21 cellular contexts compared by ENCODE assay signal in genomic region chr12:68106660-68107059, GRCh38. TPM values are rescaled to one million over a fixed set of nuclear protein-coding genes. Genes with fewer than 3 reads are reported as not detected.
A peak's percentile ranks its signal among the peaks of the same experiment; 100 is the strongest.
DNase-seq lines count a peak whose midpoint lies in the region; ATAC-seq, FAIRE-seq and TF ChIP-seq lines count a peak whose summit lies in the region.
"Had no signal": no experiment of that assay in that cellular context is flagged by ENCODE, and none has a peak within 500 bp of the region (broad histone marks: within the 10 kb centered on the region; RNA-seq: fewer than 3 reads in every experiment).

No MANE protein-coding gene starts in this region.

- no peak for DNase-seq in stimulated activated naive CD8-positive, alpha-beta T cell treated with anti-CD3 and anti-CD28 coated beads, Interleukin-15, Interleukin-2, amounts not matched to agents 100 U/mL and 50 U/mL, for 24 hours
- no peak for DNase-seq in stimulated activated naive CD8-positive, alpha-beta T cell treated with anti-CD3 and anti-CD28 coated beads, Interleukin-15, amount 100 ng/mL, for 72 hours
- no peak for DNase-seq in H1 (ENCODE audit: low read depth in 1 of 2, low spot score in 2 of 2)
- DNase-seq in psoas muscle = no peak
- no peak for DNase-seq in stimulated activated effector memory CD8-positive, alpha-beta T cell treated with anti-CD3 and anti-CD28 coated beads, Interleukin-12 subunit alpha, Interleukin-12 subunit beta, amount 100 ng/mL, for 72 hours (ENCODE audit: low spot score in 2 of 2)
- no peak for DNase-seq in EL
- DNase-seq in SW 1271 (lab: John Stamatoyannopoulos, UW) = no peak
- DNase-seq in trophoblast cell = no peak
- DNase-seq: C1 segment of cervical spinal cord; Calu3; CD4-positive, alpha-beta memory T cell; COR-L47; H9 had no signal

- no peak overlapping the region for H2BK120ac ChIP-seq in H1 (replicated peaks; ENCODE audit: low read depth, low read length)
- no peak overlapping the region for H2BK120ac ChIP-seq in trophoblast cell (ENCODE audit: insufficient read depth, low read length, poor library complexity)

- H2BK12ac ChIP-seq in H1 (ENCODE audit: low read depth, low read length) = no peak overlapping the region
- H2BK12ac ChIP-seq in trophoblast cell (ENCODE audit: low read length) = no peak overlapping the region

- H3K27ac ChIP-seq in H1 (ENCODE audit: low read depth, low read length) = no peak overlapping the region
- peak overlapping the region; percentile 46 for H3K27ac ChIP-seq in psoas muscle
- no peak overlapping the region for H3K27ac ChIP-seq in trophoblast cell (ENCODE audit: low read depth, low read length)
- H3K27ac ChIP-seq: GM23248 had no signal

- TF ChIP-seq POLR2A in H1 (IDR thresholded peaks at IDR 0.05; ENCODE audit: control extremely low read depth in 1 of 2, low read depth in 2 of 2, low read length in 2 of 2) = no peak

- H4K12ac ChIP-seq in trophoblast cell (ENCODE audit: low read depth, low read length) = no peak overlapping the region

- no peak overlapping the region for H3K18ac ChIP-seq in H1 (ENCODE audit: extremely low read depth, low read length)
- H3K18ac ChIP-seq in trophoblast cell (ENCODE audit: low read length) = no peak overlapping the region

- H3K4me2 ChIP-seq in H1 (ENCODE audit: insufficient read depth in 1 of 2, low read depth in 2 of 2, low read length in 2 of 2) (no peak overlapping the region), trophoblast cell (ENCODE audit: low read length) (no peak overlapping the region)

- H2AK5ac ChIP-seq in H1 (ENCODE audit: low read depth, low read length) = no peak overlapping the region
- no peak overlapping the region for H2AK5ac ChIP-seq in trophoblast cell (ENCODE audit: low read length)

- no peaks in the 10 kb centered on the region for H4K20me1 ChIP-seq in H1 (replicated peaks in 1 of 2; ENCODE audit: control insufficient read depth in 1 of 2, insufficient read depth in 2 of 2, low read length in 2 of 2)

- H3K9me3 ChIP-seq in H1 (ENCODE audit: insufficient read depth in 2 of 2, low read depth in 1 of 2, low read length in 1 of 2) (no peaks in the 10 kb centered on the region), psoas muscle (no peaks in the 10 kb centered on the region), trophoblast cell (ENCODE audit: insufficient read depth, low read depth, low read length) (no peaks in the 10 kb centered on the region)

- intact Hi-C loops in psoas muscle (cut with DNase I) = no loop called here

- no peak overlapping the region for H4K91ac ChIP-seq in H1 (replicated peaks; ENCODE audit: insufficient read length, low read length)
- no peak overlapping the region for H4K91ac ChIP-seq in trophoblast cell (ENCODE audit: low read depth, low read length)

- H2AFZ ChIP-seq in H1 (ENCODE audit: low read length) (peak overlapping the region; percentile 60; the same call in 1 of the 2 replicates), trophoblast cell (ENCODE audit: insufficient read depth, low read length, poor library complexity) (no peak overlapping the region)
- H2AFZ ChIP-seq: GM23248 had no signal

- no peaks in the 10 kb centered on the region for H3K79me2 ChIP-seq in H1 (ENCODE audit: control insufficient read depth in 1 of 2, insufficient read depth in 2 of 2, low read length in 2 of 2)
- no peaks in the 10 kb centered on the region for H3K79me2 ChIP-seq in trophoblast cell (ENCODE audit: control insufficient read depth, insufficient read depth, low read length, poor library complexity)

- no peaks in the 10 kb centered on the region for H3K9me3 Mint-ChIP-seq in stimulated activated naive CD8-positive, alpha-beta T cell treated with anti-CD3 and anti-CD28 coated beads, Interleukin-15, amount 100 ng/mL, for 72 hours
- H3K9me3 Mint-ChIP-seq in stimulated activated effector memory CD8-positive, alpha-beta T cell treated with anti-CD3 and anti-CD28 coated beads, Interleukin-12 subunit alpha, Interleukin-12 subunit beta, amount 100 ng/mL, for 72 hours = no peaks in the 10 kb centered on the region
- H3K9me3 Mint-ChIP-seq: CD4-positive, alpha-beta memory T cell; H9 had no signal

- no peaks in the 10 kb centered on the region for H3K27me3 Mint-ChIP-seq in stimulated activated naive CD8-positive, alpha-beta T cell treated with anti-CD3 and anti-CD28 coated beads, Interleukin-15, amount 100 ng/mL, for 72 hours
- H3K27me3 Mint-ChIP-seq: CD4-positive, alpha-beta memory T cell had no signal

- H3K36me3 Mint-ChIP-seq in stimulated activated effector memory CD8-positive, alpha-beta T cell treated with anti-CD3 and anti-CD28 coated beads, Interleukin-12 subunit alpha, Interleukin-12 subunit beta, amount 100 ng/mL, for 72 hours = no peaks in the 10 kb centered on the region
- H3K36me3 Mint-ChIP-seq: CD4-positive, alpha-beta memory T cell had no signal

- no peak overlapping the region for H2BK5ac ChIP-seq in H1 (ENCODE audit: low read depth, low read length)
- no peak overlapping the region for H2BK5ac ChIP-seq in trophoblast cell (ENCODE audit: low read depth, low read length, poor library complexity)

- no peaks in the 10 kb centered on the region for H3K4me1 Mint-ChIP-seq in stimulated activated naive CD8-positive, alpha-beta T cell treated with anti-CD3 and anti-CD28 coated beads, Interleukin-15, amount 100 ng/mL, for 72 hours
- no peaks in the 10 kb centered on the region for H3K4me1 Mint-ChIP-seq in stimulated activated effector memory CD8-positive, alpha-beta T cell treated with anti-CD3 and anti-CD28 coated beads, Interleukin-12 subunit alpha, Interleukin-12 subunit beta, amount 100 ng/mL, for 72 hours
- H3K4me1 Mint-ChIP-seq: CD4-positive, alpha-beta memory T cell; H9 had no signal

- H2BK20ac ChIP-seq in H1 (ENCODE audit: low read length) = no peak overlapping the region

- WGBS in H1 (ENCODE audit: extremely low coverage in 1 of 2, insufficient coverage in 1 of 2, insufficient read length in 1 of 2, insufficient replicate concordance in 2 of 2, low coverage in 1 of 2, low lambda C conversion rate in 2 of 2, missing lambda C conversion rate in 1 of 2), 2 experiments = 87% methylated on average over 1 of the region's 1 CpG; no CpG with 5 or more reads in 1 of the 2 experiments
- WGBS in psoas muscle, 3 donors = 89 to 94% (median 90%) methylated on average over 1 of the region's 1 CpG
- WGBS in trophoblast cell (ENCODE audit: extremely low coverage, insufficient coverage, insufficient read length) = no CpG with 5 or more reads among the region's 1 CpG

- peak; percentile 28 for ATAC-seq in stimulated activated naive CD8-positive, alpha-beta T cell treated with anti-CD3 and anti-CD28 coated beads, Interleukin-15, Interleukin-2, amounts not matched to agents 100 U/mL and 50 U/mL, for 24 hours
- no peak for ATAC-seq in stimulated activated naive CD8-positive, alpha-beta T cell treated with anti-CD3 and anti-CD28 coated beads, Interleukin-15, amount 100 ng/mL, for 72 hours
- no peak for ATAC-seq in psoas muscle
- peak; percentile 65 for ATAC-seq in stimulated activated effector memory CD8-positive, alpha-beta T cell treated with anti-CD3 and anti-CD28 coated beads, Interleukin-12 subunit alpha, Interleukin-12 subunit beta, amount 100 ng/mL, for 72 hours

- no peak overlapping the region for H3K4me3 ChIP-seq in H1 (ENCODE audit: extremely low read depth in 1 of 4, insufficient read depth in 2 of 4, low read depth in 3 of 4, low read length in 4 of 4)
- no peak overlapping the region for H3K4me3 ChIP-seq in psoas muscle
- H3K4me3 ChIP-seq in trophoblast cell (ENCODE audit: low read depth, low read length) = no peak overlapping the region
- H3K4me3 ChIP-seq: GM23248 had no signal

- CTCF ChIA-PET in H1 (lab: Charles Lee; ENCODE audit: partially characterized antibody) = interaction anchor here (0.8 to 1.2 kb wide), 4 partner anchors 11 to 52 kb away, joined by 3 to 5 read pairs (median 3); no protein-coding TSS in a partner anchor

- no peak overlapping the region for H4K5ac ChIP-seq in H1 (ENCODE audit: insufficient read length, low read depth, low read length)

- H3K14ac ChIP-seq in H1 (ENCODE audit: insufficient read length) (no peak overlapping the region), trophoblast cell (ENCODE audit: low read length) (no peak overlapping the region)

- peaks cover 0 to 1% (median 0%) of the 10 kb centered on the region in 4 experiments; a peak in 1 of 7 replicates for H3K27me3 ChIP-seq in H1 (replicated peaks in 1 of 4; ENCODE audit: control insufficient read depth in 3 of 4, extremely low read depth in 1 of 4, insufficient read depth in 3 of 4, low read length in 3 of 4)
- no peaks in the 10 kb centered on the region for H3K27me3 ChIP-seq in psoas muscle (ENCODE audit: insufficient read depth in 3 of 3, low read length in 2 of 3)
- no peaks in the 10 kb centered on the region for H3K27me3 ChIP-seq in trophoblast cell (ENCODE audit: insufficient read depth, low read length)

- H3K23ac ChIP-seq in H1 (ENCODE audit: insufficient read length) (no peak overlapping the region), trophoblast cell (ENCODE audit: low read length) (no peak overlapping the region)

- no peak overlapping the region for H3K4me3 Mint-ChIP-seq in stimulated activated naive CD8-positive, alpha-beta T cell treated with anti-CD3 and anti-CD28 coated beads, Interleukin-15, amount 100 ng/mL, for 72 hours
- no peak overlapping the region for H3K4me3 Mint-ChIP-seq in stimulated activated effector memory CD8-positive, alpha-beta T cell treated with anti-CD3 and anti-CD28 coated beads, Interleukin-12 subunit alpha, Interleukin-12 subunit beta, amount 100 ng/mL, for 72 hours
- H3K4me3 Mint-ChIP-seq: CD4-positive, alpha-beta memory T cell; H9 had no signal

- no peak overlapping the region for H3K9ac ChIP-seq in H1 (replicated peaks in 1 of 4; ENCODE audit: extremely low read depth in 1 of 4, low read depth in 3 of 4, low read length in 3 of 4)
- no peak overlapping the region for H3K9ac ChIP-seq in trophoblast cell (ENCODE audit: low read length)
- H3K9ac ChIP-seq: GM23248 had no signal

- no peak for TF ChIP-seq CTCF in H1 (IDR thresholded peaks at IDR 0.05; ENCODE audit: control extremely low read depth in 1 of 3, insufficient read depth in 1 of 3, low read depth in 1 of 3, low read length in 3 of 3)
- TF ChIP-seq CTCF in psoas muscle (IDR thresholded peaks at IDR 0.05) = no peak

- H3K4ac ChIP-seq in H1 (replicated peaks; ENCODE audit: insufficient read length, low read depth, low read length) = peak overlapping the region; percentile 69
- H3K4ac ChIP-seq in trophoblast cell (ENCODE audit: low read depth, low read length) = no peak overlapping the region

- H3K56ac ChIP-seq in H1 (replicated peaks; ENCODE audit: insufficient read length, low read depth, low read length) = no peak overlapping the region

- H3K79me1 ChIP-seq in H1 (ENCODE audit: low read depth, low read length) = no peaks in the 10 kb centered on the region
- no peaks in the 10 kb centered on the region for H3K79me1 ChIP-seq in trophoblast cell (ENCODE audit: low read length)

- H3K27ac Mint-ChIP-seq in stimulated activated naive CD8-positive, alpha-beta T cell treated with anti-CD3 and anti-CD28 coated beads, Interleukin-15, amount 100 ng/mL, for 72 hours = no peak overlapping the region
- no peak overlapping the region for H3K27ac Mint-ChIP-seq in stimulated activated effector memory CD8-positive, alpha-beta T cell treated with anti-CD3 and anti-CD28 coated beads, Interleukin-12 subunit alpha, Interleukin-12 subunit beta, amount 100 ng/mL, for 72 hours
- H3K27ac Mint-ChIP-seq: CD4-positive, alpha-beta memory T cell; H9 had no signal

- no peaks in the 10 kb centered on the region for H3K4me1 ChIP-seq in H1 (replicated peaks in 1 of 4; ENCODE audit: control insufficient read depth in 3 of 4, insufficient read depth in 4 of 4, low read length in 3 of 4)
- no peaks in the 10 kb centered on the region for H3K4me1 ChIP-seq in psoas muscle
- no peaks in the 10 kb centered on the region for H3K4me1 ChIP-seq in trophoblast cell (ENCODE audit: control insufficient read depth in 1 of 2, insufficient read depth in 2 of 2, low read length in 2 of 2)

- no peak for FAIRE-seq in H1 (lab: Jason Lieb, UNC)
- FAIRE-seq: G401.6, GM12892 had no signal

- POLR2A ChIA-PET in H1 (lab: Charles Lee; ENCODE audit: partially characterized antibody) = no interaction called here

- H3K23me2 ChIP-seq in H1 (ENCODE audit: low read depth, low read length) = no peaks in the 10 kb centered on the region; the same call in 1 of the 2 replicates

- no peak overlapping the region for H2BK15ac ChIP-seq in H1 (ENCODE audit: low read length)

- H3K36me3 ChIP-seq in H1 (ENCODE audit: control insufficient read depth in 2 of 4, insufficient read depth in 4 of 4, low read length in 3 of 4) = no peaks in the 10 kb centered on the region
- no peaks in the 10 kb centered on the region for H3K36me3 ChIP-seq in psoas muscle (ENCODE audit: insufficient read depth in 1 of 2, low read depth in 1 of 2)
- H3K36me3 ChIP-seq in trophoblast cell (ENCODE audit: control insufficient read depth in 1 of 2, insufficient read depth in 2 of 2, low read length in 2 of 2) = no peaks in the 10 kb centered on the region

- H4K8ac ChIP-seq in H1 (ENCODE audit: extremely low read depth, insufficient read depth, low read length) (no peak overlapping the region), trophoblast cell (ENCODE audit: low read depth, low read length) (no peak overlapping the region)

- TF ChIP-seq RAD21 in H1 (IDR thresholded peaks at IDR 0.05 in 1 of 2, conservative IDR thresholded peaks at IDR 0.05 in 1 of 2; ENCODE audit: low read depth in 2 of 2, low read length in 2 of 2) = no peak

- TF ChIP-seq EP300 in H1 (IDR thresholded peaks at IDR 0.05; ENCODE audit: borderline replicate concordance in 1 of 2, low read depth in 2 of 2, low read length in 2 of 2) = no peak

RNA-seq across cellular contexts. Expression of gene IFNG, which starts 52.9 kb away (rescaled TPM):
- not detected in 2 replicates for total RNA-seq in H1 (2021; fragmentation: NEBNext Ultra II Directional; extraction: Animal tissue kit (Norgen Biotek cat#: 25700))
- polyA plus RNA-seq in H1 (2011; rRNA removed) = not detected in 2 replicates
- not detected for polyA plus RNA-seq in H1 (2011; cell fraction: cytosol; rRNA removed)
- polyA plus RNA-seq in H1 (2011; cell fraction: nucleus; rRNA removed) = not detected
- not detected in 4 replicates for polyA plus RNA-seq in H1 (2012, experiment 1 of 2)
- not detected for polyA plus RNA-seq in H1 (2012, experiment 2 of 2)
- not detected for polyA plus RNA-seq in H1 (2013, experiment 1 of 2)
- not detected for polyA plus RNA-seq in H1 (2013, experiment 2 of 2)
- polyA minus RNA-seq in H1 (2011; rRNA and poly(A)+ RNA removed) = not detected in 2 replicates
- not detected for polyA minus RNA-seq in H1 (2011; cell fraction: cytosol; rRNA and poly(A)+ RNA removed)
- not detected for polyA minus RNA-seq in H1 (2011; cell fraction: nucleus; rRNA and poly(A)+ RNA removed)
- total RNA-seq in psoas muscle = not detected
- polyA plus RNA-seq in psoas muscle = not detected
- not detected in 2 replicates for polyA plus RNA-seq in trophoblast cell (2013)
- total RNA-seq: A172, A673, Calu3, Daoy, GM23248, H4, H9 had no signal
- polyA plus RNA-seq: BJ, GM23248 had no signal

Comparison
In these comparisons a context has a peak if more than half of its experiments do, and no peak if none do; other contexts are left out.
1. ATAC-seq: peak in stimulated activated naive CD8-positive, alpha-beta T cell treated with anti-CD3 and anti-CD28 coated beads, Interleukin-15, Interleukin-2, amounts not matched to agents 100 U/mL and 50 U/mL, for 24 hours (single experiment) and stimulated activated effector memory CD8-positive, alpha-beta T cell treated with anti-CD3 and anti-CD28 coated beads, Interleukin-12 subunit alpha, Interleukin-12 subunit beta, amount 100 ng/mL, for 72 hours (single experiment); none in stimulated activated naive CD8-positive, alpha-beta T cell treated with anti-CD3 and anti-CD28 coated beads, Interleukin-15, amount 100 ng/mL, for 72 hours (single experiment) and psoas muscle (0 of 4).